In genomic region chr4:51844157-51845054, GRCh38 we compare ENCODE assay signal across 1 cellular context.
TF ChIP-seq lines count a peak whose summit lies in the region.

No MANE protein-coding gene starts in this region.

TF ChIP-seq in HepG2, 621 proteins besides CTCF, POLR2A, EP300 and RAD21 (continued from another document and continues in another):
- no peak for TF ChIP-seq ZBTB33 (CRISPR knock-in tag; IDR thresholded peaks at IDR 0.05)
- TF ChIP-seq ZNF792 (CRISPR knock-in tag; IDR thresholded peaks at IDR 0.05) = 0 out of 2 replicates have a peak, but pooled peaks have one; percentile 46
- 0 out of 2 replicates have a peak, but pooled peaks have one; percentile 29 for TF ChIP-seq TOPORS (CRISPR knock-in tag; IDR thresholded peaks at IDR 0.05)
- no peak for TF ChIP-seq ZHX2 (IDR thresholded peaks at IDR 0.05; ENCODE audit: low read depth)
- TF ChIP-seq ZHX2 (CRISPR knock-in tag; IDR thresholded peaks at IDR 0.05; ENCODE audit: borderline replicate concordance) = no peak
- no peak for TF ChIP-seq ZNF232 (CRISPR knock-in tag; IDR thresholded peaks at IDR 0.05; ENCODE audit: borderline replicate concordance)
- TF ChIP-seq HNRNPLL (IDR thresholded peaks at IDR 0.05; ENCODE audit: low read depth, low read length, poor library complexity, severe bottlenecking) = peak; percentile 36
- TF ChIP-seq MXD1 (CRISPR knock-in tag; IDR thresholded peaks at IDR 0.05) = peak; percentile 59; the same call in 1 of the 2 replicates
- 0 out of 2 replicates have a peak, but pooled peaks have one; percentile 45 for TF ChIP-seq U2AF2 (IDR thresholded peaks at IDR 0.05; ENCODE audit: low read depth, low read length)
- TF ChIP-seq ZNF703 (CRISPR knock-in tag; IDR thresholded peaks at IDR 0.05; ENCODE audit: borderline replicate concordance) = no peak
- no peak for TF ChIP-seq SOX13 (IDR thresholded peaks at IDR 0.05)
- peak in 1 of 2 experiments; percentile 44; a peak in 1 of 4 replicates for TF ChIP-seq SOX13 (CRISPR knock-in tag; conservative IDR thresholded peaks at IDR 0.05 in 1 of 2, IDR thresholded peaks at IDR 0.05 in 1 of 2)
- peak; percentile 73; the same call in 1 of the 2 replicates for TF ChIP-seq KAT7 (CRISPR knock-in tag; IDR thresholded peaks at IDR 0.05; ENCODE audit: borderline replicate concordance)
- no peak for TF ChIP-seq KLF15 (CRISPR knock-in tag; IDR thresholded peaks at IDR 0.05; ENCODE audit: borderline replicate concordance)
- TF ChIP-seq ZNF616 (CRISPR knock-in tag; IDR thresholded peaks at IDR 0.05; ENCODE audit: low read depth) = no peak
- TF ChIP-seq ARID2 (CRISPR knock-in tag; IDR thresholded peaks at IDR 0.05; ENCODE audit: borderline replicate concordance) = no peak
- no peak for TF ChIP-seq NFE2L1 (CRISPR knock-in tag; IDR thresholded peaks at IDR 0.05; ENCODE audit: borderline replicate concordance)
- 0 out of 2 replicates have a peak, but pooled peaks have one; percentile 45 for TF ChIP-seq ZNF343 (CRISPR knock-in tag; IDR thresholded peaks at IDR 0.05)
- no peak for TF ChIP-seq ZNF383 (CRISPR knock-in tag; IDR thresholded peaks at IDR 0.05; ENCODE audit: borderline replicate concordance)
- no peak for TF ChIP-seq ELF4 (CRISPR knock-in tag; IDR thresholded peaks at IDR 0.05; ENCODE audit: borderline replicate concordance)
- no peak for TF ChIP-seq ZNF329 (CRISPR knock-in tag; IDR thresholded peaks at IDR 0.05; ENCODE audit: low read depth)
- TF ChIP-seq, protein P1, sequence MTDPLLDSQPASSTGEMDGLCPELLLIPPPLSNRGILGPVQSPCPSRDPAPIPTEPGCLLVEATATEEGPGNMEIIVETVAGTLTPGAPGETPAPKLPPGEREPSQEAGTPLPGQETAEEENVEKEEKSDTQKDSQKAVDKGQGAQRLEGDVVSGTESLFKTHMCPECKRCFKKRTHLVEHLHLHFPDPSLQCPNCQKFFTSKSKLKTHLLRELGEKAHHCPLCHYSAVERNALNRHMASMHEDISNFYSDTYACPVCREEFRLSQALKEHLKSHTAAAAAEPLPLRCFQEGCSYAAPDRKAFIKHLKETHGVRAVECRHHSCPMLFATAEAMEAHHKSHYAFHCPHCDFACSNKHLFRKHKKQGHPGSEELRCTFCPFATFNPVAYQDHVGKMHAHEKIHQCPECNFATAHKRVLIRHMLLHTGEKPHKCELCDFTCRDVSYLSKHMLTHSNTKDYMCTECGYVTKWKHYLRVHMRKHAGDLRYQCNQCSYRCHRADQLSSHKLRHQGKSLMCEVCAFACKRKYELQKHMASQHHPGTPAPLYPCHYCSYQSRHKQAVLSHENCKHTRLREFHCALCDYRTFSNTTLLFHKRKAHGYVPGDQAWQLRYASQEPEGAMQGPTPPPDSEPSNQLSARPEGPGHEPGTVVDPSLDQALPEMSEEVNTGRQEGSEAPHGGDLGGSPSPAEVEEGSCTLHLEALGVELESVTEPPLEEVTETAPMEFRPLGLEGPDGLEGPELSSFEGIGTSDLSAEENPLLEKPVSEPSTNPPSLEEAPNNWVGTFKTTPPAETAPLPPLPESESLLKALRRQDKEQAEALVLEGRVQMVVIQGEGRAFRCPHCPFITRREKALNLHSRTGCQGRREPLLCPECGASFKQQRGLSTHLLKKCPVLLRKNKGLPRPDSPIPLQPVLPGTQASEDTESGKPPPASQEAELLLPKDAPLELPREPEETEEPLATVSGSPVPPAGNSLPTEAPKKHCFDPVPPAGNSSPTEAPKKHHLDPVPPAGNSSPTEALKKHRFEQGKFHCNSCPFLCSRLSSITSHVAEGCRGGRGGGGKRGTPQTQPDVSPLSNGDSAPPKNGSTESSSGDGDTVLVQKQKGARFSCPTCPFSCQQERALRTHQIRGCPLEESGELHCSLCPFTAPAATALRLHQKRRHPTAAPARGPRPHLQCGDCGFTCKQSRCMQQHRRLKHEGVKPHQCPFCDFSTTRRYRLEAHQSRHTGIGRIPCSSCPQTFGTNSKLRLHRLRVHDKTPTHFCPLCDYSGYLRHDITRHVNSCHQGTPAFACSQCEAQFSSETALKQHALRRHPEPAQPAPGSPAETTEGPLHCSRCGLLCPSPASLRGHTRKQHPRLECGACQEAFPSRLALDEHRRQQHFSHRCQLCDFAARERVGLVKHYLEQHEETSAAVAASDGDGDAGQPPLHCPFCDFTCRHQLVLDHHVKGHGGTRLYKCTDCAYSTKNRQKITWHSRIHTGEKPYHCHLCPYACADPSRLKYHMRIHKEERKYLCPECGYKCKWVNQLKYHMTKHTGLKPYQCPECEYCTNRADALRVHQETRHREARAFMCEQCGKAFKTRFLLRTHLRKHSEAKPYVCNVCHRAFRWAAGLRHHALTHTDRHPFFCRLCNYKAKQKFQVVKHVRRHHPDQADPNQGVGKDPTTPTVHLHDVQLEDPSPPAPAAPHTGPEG (CRISPR knock-in tag; IDR thresholded peaks at IDR 0.05) = no peak
- TF ChIP-seq ZKSCAN8 (CRISPR knock-in tag; IDR thresholded peaks at IDR 0.05; ENCODE audit: borderline replicate concordance) = no peak
- no peak for TF ChIP-seq CBX2 (IDR thresholded peaks at IDR 0.05; ENCODE audit: low read depth, low read length)
- no peak for TF ChIP-seq CBX2 (CRISPR knock-in tag; IDR thresholded peaks at IDR 0.05; ENCODE audit: low read depth)
- no peak; the same call in 1 of the 2 replicates for TF ChIP-seq KDM3A (CRISPR knock-in tag; IDR thresholded peaks at IDR 0.05; ENCODE audit: low read depth)
- TF ChIP-seq SUZ12 (IDR thresholded peaks at IDR 0.05; ENCODE audit: low read depth, low read length) = peak; percentile 58
- no peak for TF ChIP-seq TP53 (CRISPR knock-in tag; conservative IDR thresholded peaks at IDR 0.05)
- TF ChIP-seq ZSCAN12 (CRISPR knock-in tag; IDR thresholded peaks at IDR 0.05) = no peak
- TF ChIP-seq ETS1 (CRISPR knock-in tag; IDR thresholded peaks at IDR 0.05) = no peak
- TF ChIP-seq ADNP (CRISPR knock-in tag; IDR thresholded peaks at IDR 0.05) = no peak
- TF ChIP-seq ZMYM2 (CRISPR knock-in tag; IDR thresholded peaks at IDR 0.05) = no peak
- no peak for TF ChIP-seq SKI (IDR thresholded peaks at IDR 0.05; ENCODE audit: partially characterized antibody)
- TF ChIP-seq ZNF605 (CRISPR knock-in tag; IDR thresholded peaks at IDR 0.05) = peak; percentile 83
- 0 out of 2 replicates have a peak, but pooled peaks have one; percentile 20 for TF ChIP-seq AKAP8 (CRISPR knock-in tag; IDR thresholded peaks at IDR 0.05)
- peak; percentile 59; the same call in 1 of the 2 replicates for TF ChIP-seq TFDP1 (CRISPR knock-in tag; IDR thresholded peaks at IDR 0.05; ENCODE audit: borderline replicate concordance)
- TF ChIP-seq MIER2 (CRISPR knock-in tag; IDR thresholded peaks at IDR 0.05) = no peak
- TF ChIP-seq ZNF468 (CRISPR knock-in tag; IDR thresholded peaks at IDR 0.05) = no peak
- TF ChIP-seq SSRP1 (CRISPR knock-in tag; IDR thresholded peaks at IDR 0.05) = no peak
- TF ChIP-seq, protein P2, sequence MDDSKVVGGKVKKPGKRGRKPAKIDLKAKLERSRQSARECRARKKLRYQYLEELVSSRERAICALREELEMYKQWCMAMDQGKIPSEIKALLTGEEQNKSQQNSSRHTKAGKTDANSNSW (CRISPR knock-in tag; IDR thresholded peaks at IDR 0.05; ENCODE audit: borderline replicate concordance) = no peak
- no peak for TF ChIP-seq MLLT10 (CRISPR knock-in tag; IDR thresholded peaks at IDR 0.05)
- peak; percentile 77 for TF ChIP-seq NRL (CRISPR knock-in tag; IDR thresholded peaks at IDR 0.05; ENCODE audit: borderline replicate concordance)
- TF ChIP-seq POLR2AphosphoS2 (IDR thresholded peaks at IDR 0.05; ENCODE audit: low read depth, low read length) = no peak
- TF ChIP-seq, protein P3, sequence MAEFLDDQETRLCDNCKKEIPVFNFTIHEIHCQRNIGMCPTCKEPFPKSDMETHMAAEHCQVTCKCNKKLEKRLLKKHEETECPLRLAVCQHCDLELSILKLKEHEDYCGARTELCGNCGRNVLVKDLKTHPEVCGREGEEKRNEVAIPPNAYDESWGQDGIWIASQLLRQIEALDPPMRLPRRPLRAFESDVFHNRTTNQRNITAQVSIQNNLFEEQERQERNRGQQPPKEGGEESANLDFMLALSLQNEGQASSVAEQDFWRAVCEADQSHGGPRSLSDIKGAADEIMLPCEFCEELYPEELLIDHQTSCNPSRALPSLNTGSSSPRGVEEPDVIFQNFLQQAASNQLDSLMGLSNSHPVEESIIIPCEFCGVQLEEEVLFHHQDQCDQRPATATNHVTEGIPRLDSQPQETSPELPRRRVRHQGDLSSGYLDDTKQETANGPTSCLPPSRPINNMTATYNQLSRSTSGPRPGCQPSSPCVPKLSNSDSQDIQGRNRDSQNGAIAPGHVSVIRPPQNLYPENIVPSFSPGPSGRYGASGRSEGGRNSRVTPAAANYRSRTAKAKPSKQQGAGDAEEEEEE (CRISPR knock-in tag; IDR thresholded peaks at IDR 0.05; ENCODE audit: borderline replicate concordance) = no peak
- TF ChIP-seq DPF2 (CRISPR knock-in tag; IDR thresholded peaks at IDR 0.05; ENCODE audit: borderline replicate concordance, low read depth) = no peak
- peak; percentile 42; the same call in 1 of the 2 replicates for TF ChIP-seq ZNF777 (CRISPR knock-in tag; IDR thresholded peaks at IDR 0.05)
- TF ChIP-seq ZNF674 (CRISPR knock-in tag; IDR thresholded peaks at IDR 0.05; ENCODE audit: low read depth) = no peak
- no peak for TF ChIP-seq ZNF12 (CRISPR knock-in tag; IDR thresholded peaks at IDR 0.05)
- 0 out of 2 replicates have a peak, but pooled peaks have one; percentile 71 for TF ChIP-seq ZNF678 (CRISPR knock-in tag; IDR thresholded peaks at IDR 0.05)
- peak; percentile 48; the same call in 1 of the 2 replicates for TF ChIP-seq ZIK1 (CRISPR knock-in tag; IDR thresholded peaks at IDR 0.05; ENCODE audit: borderline replicate concordance, low read depth)
